Comparison of ENCODE assay signal across 10 cellular contexts in the genomic region with DNA sequence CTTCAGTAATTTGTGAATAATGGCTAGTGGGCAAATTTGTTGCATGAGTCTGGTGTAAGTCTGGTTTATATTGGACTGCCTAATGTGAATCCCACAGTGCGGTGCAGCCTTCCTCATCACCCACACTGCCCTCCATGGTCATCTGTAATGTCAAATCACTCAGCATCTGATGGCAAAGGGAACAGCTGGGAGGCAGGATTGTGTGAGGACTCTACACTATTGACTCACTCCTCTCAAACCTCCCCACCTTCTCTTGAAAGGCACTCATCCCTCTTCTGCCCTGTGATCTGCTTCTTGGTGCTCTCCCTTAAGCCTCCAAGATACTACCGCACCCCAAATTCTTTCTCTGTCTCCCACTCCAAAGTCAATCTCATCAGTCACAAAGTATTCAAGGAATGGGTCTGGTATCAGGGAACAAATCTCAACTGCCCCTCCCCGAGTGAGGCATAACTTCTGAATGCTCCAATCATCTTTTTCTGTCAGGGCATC.
A peak's percentile ranks its signal among the peaks of the same experiment; 100 is the strongest.
DNase-seq lines count a peak whose midpoint lies in the region; ATAC-seq and TF ChIP-seq lines count a peak whose summit lies in the region.
"Had no signal": no experiment of that assay in that cellular context is flagged by ENCODE, and none has a peak within 500 bp of the region (broad histone marks: within the 10 kb centered on the region; RNA-seq: fewer than 3 reads in every experiment).

No MANE protein-coding gene starts in this region.

- H3K27ac ChIP-seq in SJCRH30: peak overlapping the region; percentile 29
- peak overlapping the region; percentile 33 for H3K27ac ChIP-seq in hepatocyte
- no peak overlapping the region for H3K27ac ChIP-seq in CD8-positive, alpha-beta memory T cell (ENCODE audit: low read depth, low read length)

- WGBS in hepatocyte (ENCODE audit: low lambda C conversion rate, missing lambda C conversion rate): 74% methylated on average over 3 of the region's 3 CpGs

- H3K9me3 Mint-ChIP-seq in CD8-positive, alpha-beta memory T cell: peaks cover 0 to 6% (median 0%) of the 10 kb centered on the region in 5 donors
- H3K9me3 Mint-ChIP-seq: CD4-positive, alpha-beta T cell had no signal

- H3K9me3 ChIP-seq in SJCRH30 (replicated peaks): no peaks in the 10 kb centered on the region
- no peaks in the 10 kb centered on the region for H3K9me3 ChIP-seq in hepatocyte (ENCODE audit: low read depth)
- no peaks in the 10 kb centered on the region for H3K9me3 ChIP-seq in CD8-positive, alpha-beta memory T cell (ENCODE audit: low read length)

- H3K4me3 ChIP-seq in SJCRH30 (no peak overlapping the region), hepatocyte (no peak overlapping the region)
- H3K4me3 ChIP-seq in CD8-positive, alpha-beta memory T cell (ENCODE audit: low read length): no peak overlapping the region

- H4K20me1 ChIP-seq in hepatocyte (ENCODE audit: insufficient read depth, poor library complexity, severe bottlenecking): no peaks in the 10 kb centered on the region

- ATAC-seq in HG02870 (IDR thresholded peaks at IDR 0.05; ENCODE audit: unreplicated experiment) (peak; percentile 47), HG02973 (IDR thresholded peaks at IDR 0.05; ENCODE audit: unreplicated experiment) (no peak)

- H3K27ac Mint-ChIP-seq in CD8-positive, alpha-beta memory T cell: no peak overlapping the region
- H3K27ac Mint-ChIP-seq: CD4-positive, alpha-beta T cell had no signal

- no peak overlapping the region for H3K4me2 ChIP-seq in hepatocyte

- peaks cover 3 to 4% of the 10 kb centered on the region in 2 donors for H3K27me3 Mint-ChIP-seq in CD8-positive, alpha-beta memory T cell
- H3K27me3 Mint-ChIP-seq: CD4-positive, alpha-beta T cell had no signal

- H3K4me1 Mint-ChIP-seq in CD8-positive, alpha-beta memory T cell: no peaks in the 10 kb centered on the region

- no peaks in the 10 kb centered on the region for H3K36me3 Mint-ChIP-seq in CD8-positive, alpha-beta memory T cell

- POLR2A ChIA-PET in CD8-positive, alpha-beta memory T cell (lab: Charles Lee): no interaction called here

- H3K9me2 ChIP-seq in hepatocyte (replicated peaks; ENCODE audit: insufficient read depth): no peaks in the 10 kb centered on the region

- peaks cover 61% of the 10 kb centered on the region for H3K79me2 ChIP-seq in hepatocyte

- H3K36me3 ChIP-seq in SJCRH30 (no peaks in the 10 kb centered on the region), hepatocyte (replicated peaks; ENCODE audit: insufficient read depth, low read depth) (no peaks in the 10 kb centered on the region)
- H3K36me3 ChIP-seq in CD8-positive, alpha-beta memory T cell (ENCODE audit: insufficient read depth, low read length): no peaks in the 10 kb centered on the region

- H3K27me3 ChIP-seq in SJCRH30 (no peaks in the 10 kb centered on the region), hepatocyte (no peaks in the 10 kb centered on the region)
- H3K27me3 ChIP-seq in CD8-positive, alpha-beta memory T cell (ENCODE audit: insufficient read depth, low read length, poor library complexity, severe bottlenecking): no peaks in the 10 kb centered on the region

- DNase-seq in AG20443 (ENCODE audit: low spot score) (peak; percentile 27), SJCRH30 (peak; percentile 74 to 82), hepatocyte (ENCODE audit: low spot score) (peak; percentile 19)
- DNase-seq in CD8-positive, alpha-beta memory T cell: no peak
- no peak for DNase-seq in stimulated activated CD4-positive, alpha-beta T cell treated with anti-CD3 and anti-CD28 coated beads, Interleukin-15, amount 100 ng/mL, for 24 hours
- DNase-seq in activated T-cell treated with anti-CD3 and anti-CD28 coated beads, Interleukin-2, amount 50 U/mL, for 48 hours: no peak
- DNase-seq: activated gamma-delta T cell; CD4-positive, alpha-beta T cell had no signal

- no peak for TF ChIP-seq CTCF in hepatocyte (IDR thresholded peaks at IDR 0.05; ENCODE audit: poor library complexity)

- CTCF ChIA-PET in CD8-positive, alpha-beta memory T cell (lab: Charles Lee): no interaction called here

- H2AFZ ChIP-seq in hepatocyte: no peak overlapping the region

- H3K4me1 ChIP-seq in SJCRH30: peaks cover 44% of the 10 kb centered on the region
- no peaks in the 10 kb centered on the region for H3K4me1 ChIP-seq in hepatocyte (ENCODE audit: insufficient read depth)
- no peaks in the 10 kb centered on the region for H3K4me1 ChIP-seq in CD8-positive, alpha-beta memory T cell (ENCODE audit: insufficient read depth, low read length)

- H3K4me3 Mint-ChIP-seq in CD8-positive, alpha-beta memory T cell: no peak overlapping the region
- H3K4me3 Mint-ChIP-seq: CD4-positive, alpha-beta T cell had no signal

Comparison
In these comparisons a context has a peak if more than half of its experiments do, and no peak if none do; other contexts are left out.
1. DNase-seq: peak in AG20443 (single experiment), SJCRH30 (2 of 2) and hepatocyte (single experiment); none in CD8-positive, alpha-beta memory T cell (0 of 5), stimulated activated CD4-positive, alpha-beta T cell treated with anti-CD3 and anti-CD28 coated beads, Interleukin-15, amount 100 ng/mL, for 24 hours (single experiment) and activated T-cell treated with anti-CD3 and anti-CD28 coated beads, Interleukin-2, amount 50 U/mL, for 48 hours (0 of 2).